1 cellular context compared by ENCODE assay signal in genomic region chr10:75099952-75100763, GRCh38.
A peak's percentile ranks its signal among the peaks of the same experiment; 100 is the strongest.
TF ChIP-seq lines count a peak whose summit lies in the region.

No MANE protein-coding gene starts in this region.

TF ChIP-seq in WTC11, 78 proteins besides CTCF, POLR2A, EP300 and RAD21 (continued from another document):
- no peak for TF ChIP-seq ZNF532 (CRISPR knock-in tag; IDR thresholded peaks at IDR 0.05; ENCODE audit: borderline replicate concordance)
- peak; percentile 9; the same call in 1 of the 2 replicates for TF ChIP-seq USF2 (CRISPR knock-in tag; IDR thresholded peaks at IDR 0.05)
- TF ChIP-seq SMAD3 (CRISPR knock-in tag; IDR thresholded peaks at IDR 0.05; ENCODE audit: borderline replicate concordance): 0 out of 2 replicates have a peak, but pooled peaks have one; percentile 50
- TF ChIP-seq GRHL2 (CRISPR knock-in tag; IDR thresholded peaks at IDR 0.05; ENCODE audit: insufficient replicate concordance, severe bottlenecking): no peak
TF ChIP-seq in WTC11: peak in this region for 11.
